In the genomic region with DNA sequence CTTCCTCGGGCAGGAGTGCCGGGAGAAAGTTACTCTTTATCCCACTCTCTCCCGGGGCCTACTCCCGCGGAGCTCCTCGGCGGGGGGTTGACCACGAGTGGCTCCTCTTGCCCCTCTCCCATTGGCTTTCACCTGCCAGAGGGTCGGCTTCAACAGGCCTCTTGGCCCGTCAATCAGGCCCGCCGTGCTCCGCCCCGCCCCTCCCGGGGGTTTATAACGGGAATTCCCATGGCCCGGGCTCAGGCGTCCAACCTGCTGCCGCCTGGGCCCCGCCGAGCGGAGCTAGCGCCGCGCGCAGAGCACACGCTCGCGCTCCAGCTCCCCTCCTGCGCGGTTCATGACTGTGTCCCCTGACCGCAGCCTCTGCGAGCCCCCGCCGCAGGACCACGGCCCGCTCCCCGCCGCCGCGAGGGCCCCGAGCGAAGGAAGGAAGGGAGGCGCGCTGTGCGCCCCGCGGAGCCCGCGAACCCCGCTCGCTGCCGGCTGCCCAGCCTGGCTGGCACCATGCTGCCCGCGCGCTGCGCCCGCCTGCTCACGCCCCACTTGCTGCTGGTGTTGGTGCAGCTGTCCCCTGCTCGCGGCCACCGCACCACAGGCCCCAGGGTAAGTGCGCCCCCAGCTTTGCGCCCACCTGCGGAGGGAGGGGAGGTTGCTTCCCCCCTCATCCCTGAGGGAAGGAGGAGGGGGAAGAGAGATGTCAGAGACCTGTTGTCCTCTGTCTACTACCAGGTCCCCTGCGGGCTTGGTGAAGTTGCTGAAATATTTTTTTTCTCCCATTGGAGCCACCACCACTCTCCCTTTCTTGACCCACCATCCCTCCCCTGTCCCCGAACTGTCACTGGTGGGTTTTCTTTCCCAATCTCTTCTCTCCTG, we compare ENCODE assay signal across 9 cellular contexts. TPM values are rescaled to one million over a fixed set of nuclear protein-coding genes. Genes with fewer than 3 reads are reported as not detected.
DNase-seq lines count a peak whose midpoint lies in the region; ATAC-seq, FAIRE-seq and TF ChIP-seq lines count a peak whose summit lies in the region.
"Had no signal": no experiment of that assay in that cellular context is flagged by ENCODE, and none has a peak within 500 bp of the region (broad histone marks: within the 10 kb centered on the region; RNA-seq: fewer than 3 reads in every experiment).

A gene with protein sequence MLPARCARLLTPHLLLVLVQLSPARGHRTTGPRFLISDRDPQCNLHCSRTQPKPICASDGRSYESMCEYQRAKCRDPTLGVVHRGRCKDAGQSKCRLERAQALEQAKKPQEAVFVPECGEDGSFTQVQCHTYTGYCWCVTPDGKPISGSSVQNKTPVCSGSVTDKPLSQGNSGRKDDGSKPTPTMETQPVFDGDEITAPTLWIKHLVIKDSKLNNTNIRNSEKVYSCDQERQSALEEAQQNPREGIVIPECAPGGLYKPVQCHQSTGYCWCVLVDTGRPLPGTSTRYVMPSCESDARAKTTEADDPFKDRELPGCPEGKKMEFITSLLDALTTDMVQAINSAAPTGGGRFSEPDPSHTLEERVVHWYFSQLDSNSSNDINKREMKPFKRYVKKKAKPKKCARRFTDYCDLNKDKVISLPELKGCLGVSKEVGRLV (plus strand): TSS at position 242 of the 873 bp plus-strand sequence. CDS start 263 bp downstream, at position 505.

- H3K4me1 Mint-ChIP-seq in activated naive CD4-positive, alpha-beta T cell treated with anti-CD3 and anti-CD28 coated beads, Interleukin-2, amount 10 ng/mL, durations not matched to agents 7 days and 5 days, result no peaks in the 10 kb centered on the region
- H3K4me1 Mint-ChIP-seq in nephron progenitor cell, result peaks cover 59% of the 10 kb centered on the region
- H3K4me1 Mint-ChIP-seq in activated T-helper 17 cell treated with anti-CD3 and anti-CD28 coated beads, Interleukin-2, amount 50 U/mL, for 72 hours, result no peaks in the 10 kb centered on the region

- FAIRE-seq in endothelial cell of umbilical vein (lab: Jason Lieb, UNC), result no peak
- FAIRE-seq: TTC549 had no signal

- peaks cover 66% of the 10 kb centered on the region for H3K27me3 Mint-ChIP-seq in activated naive CD4-positive, alpha-beta T cell treated with anti-CD3 and anti-CD28 coated beads, Interleukin-2, amount 10 ng/mL, durations not matched to agents 7 days and 5 days
- H3K27me3 Mint-ChIP-seq in nephron progenitor cell (ENCODE audit: low read depth, poor library complexity), result peaks cover 8% of the 10 kb centered on the region
- H3K27me3 Mint-ChIP-seq in activated T-helper 17 cell treated with anti-CD3 and anti-CD28 coated beads, Interleukin-2, amount 50 U/mL, for 72 hours, result peaks cover 37% of the 10 kb centered on the region

- BruUV-seq in PC-3 (replicated peaks; lab: Mats Ljungman, UMichigan) (no TSS peak), endothelial cell of umbilical vein (replicated peaks; lab: Mats Ljungman, UMichigan) (no TSS peak)

- dilution Hi-C loops in endothelial cell of umbilical vein (cut with MboI; ENCODE audit: extremely low pct_ligation_motif_present, low sequenced_read_pairs), result no loop called here

- no peaks in the 10 kb centered on the region for H3K9me1 ChIP-seq in endothelial cell of umbilical vein (replicated peaks; ENCODE audit: control insufficient read depth, extremely low read depth, insufficient read depth, low read length)

- ATAC-seq in PC-3, result peak; percentile 60
- peak in 1 of 2 donors; percentile 27 for ATAC-seq in upper lobe of left lung (ENCODE audit: low FRiP score in 2 of 2)
- ATAC-seq in activated T-helper 17 cell treated with anti-CD3 and anti-CD28 coated beads, Interleukin-2, amount 50 U/mL, for 72 hours (replicated peaks), result no peak
- ATAC-seq in HG02852 (IDR thresholded peaks at IDR 0.05; ENCODE audit: unreplicated experiment), result no peak

- 3 to 5% methylated on average over 5 to 32 of the region's 67 CpGs for WGBS in upper lobe of left lung, 2 donors

- no peaks in the 10 kb centered on the region for H3K9me2 ChIP-seq in PC-3 (replicated peaks; ENCODE audit: low read length)

- no peak within 1 kb of the TSS for H3K4me3 ChIP-seq in PC-3 (ENCODE audit: low read length)
- peak within 1 kb of the TSS in 1 of 3 experiments; percentile 12 for H3K4me3 ChIP-seq in endothelial cell of umbilical vein (replicated peaks in 1 of 3; ENCODE audit: insufficient read depth in 1 of 3, low read depth in 1 of 3, low read length in 3 of 3)
- H3K4me3 ChIP-seq in upper lobe of left lung, result peak within 1 kb of the TSS in 3 of 4 donors; percentile 14 to 37 (median 27)

- no peaks in the 10 kb centered on the region for H3K4me1 ChIP-seq in PC-3 (ENCODE audit: insufficient read depth, low read length)
- H3K4me1 ChIP-seq in endothelial cell of umbilical vein (ENCODE audit: control insufficient read depth, extremely low read depth, insufficient read depth, low read length), result no peaks in the 10 kb centered on the region
- peaks cover 0 to 17% (median 11%) of the 10 kb centered on the region in 4 donors for H3K4me1 ChIP-seq in upper lobe of left lung

- H3K9me3 ChIP-seq in PC-3 (ENCODE audit: low read length) (no peaks in the 10 kb centered on the region), endothelial cell of umbilical vein (replicated peaks; ENCODE audit: control insufficient read depth, insufficient read depth, low read length) (no peaks in the 10 kb centered on the region), upper lobe of left lung (no peaks in the 10 kb centered on the region)

- H3K9me3 Mint-ChIP-seq in activated naive CD4-positive, alpha-beta T cell treated with anti-CD3 and anti-CD28 coated beads, Interleukin-2, amount 10 ng/mL, durations not matched to agents 7 days and 5 days, result no peaks in the 10 kb centered on the region
- H3K9me3 Mint-ChIP-seq in nephron progenitor cell, result peaks cover 17% of the 10 kb centered on the region
- no peaks in the 10 kb centered on the region for H3K9me3 Mint-ChIP-seq in activated T-helper 17 cell treated with anti-CD3 and anti-CD28 coated beads, Interleukin-2, amount 50 U/mL, for 72 hours

- peak; percentile 22 for DNase-seq in activated naive CD4-positive, alpha-beta T cell treated with anti-CD3 and anti-CD28 coated beads, Interleukin-2, amount 50 U/mL, for 16 hours
- DNase-seq in activated naive CD4-positive, alpha-beta T cell treated with anti-CD3 and anti-CD28 coated beads, Interleukin-2, amount 10 ng/mL, durations not matched to agents 7 days and 5 days, result no peak
- DNase-seq in PC-3 (no peak), endothelial cell of umbilical vein (ENCODE audit: low read depth, low spot score) (peak; percentile 57), nephron progenitor cell (peak; percentile 91), upper lobe of left lung (peak in 1 of 2 donors; percentile 84)

- H3K36me3 Mint-ChIP-seq in activated naive CD4-positive, alpha-beta T cell treated with anti-CD3 and anti-CD28 coated beads, Interleukin-2, amount 10 ng/mL, durations not matched to agents 7 days and 5 days, result no peaks in the 10 kb centered on the region
- H3K36me3 Mint-ChIP-seq in nephron progenitor cell (ENCODE audit: low read depth), result peaks cover 19% of the 10 kb centered on the region
- H3K36me3 Mint-ChIP-seq in activated T-helper 17 cell treated with anti-CD3 and anti-CD28 coated beads, Interleukin-2, amount 50 U/mL, for 72 hours (ENCODE audit: low read depth), result no peaks in the 10 kb centered on the region

- no peaks in the 10 kb centered on the region for H3F3A ChIP-seq in PC-3 (ENCODE audit: low read length, unreplicated experiment)

- no peak within 1 kb of the TSS for H3K27ac ChIP-seq in PC-3 (ENCODE audit: low read length)
- H3K27ac ChIP-seq in endothelial cell of umbilical vein (ENCODE audit: insufficient read depth, low read depth, low read length), result no peak within 1 kb of the TSS
- no peak within 1 kb of the TSS for H3K27ac ChIP-seq in upper lobe of left lung

- H3K9ac ChIP-seq in PC-3 (ENCODE audit: low read length) (no peak within 1 kb of the TSS), endothelial cell of umbilical vein (replicated peaks; ENCODE audit: extremely low read depth, insufficient read depth, low read length) (no peak within 1 kb of the TSS)

- H4K20me1 ChIP-seq in PC-3 (ENCODE audit: low read length), result no peaks in the 10 kb centered on the region
- no peaks in the 10 kb centered on the region for H4K20me1 ChIP-seq in endothelial cell of umbilical vein (replicated peaks; ENCODE audit: control insufficient read depth, extremely low read depth, insufficient read depth, low read length)

- intact Hi-C loops in PC-3 (cut with micrococcal nuclease) (no loop called here), endothelial cell of umbilical vein (cut with micrococcal nuclease) (loop anchor here (5.0 kb wide), 1 partner anchor 147 kb away; no protein-coding TSS in a partner anchor)

- H3K4me3 Mint-ChIP-seq in activated naive CD4-positive, alpha-beta T cell treated with anti-CD3 and anti-CD28 coated beads, Interleukin-2, amount 10 ng/mL, durations not matched to agents 7 days and 5 days, result no peak within 1 kb of the TSS
- peak within 1 kb of the TSS; percentile 95 for H3K4me3 Mint-ChIP-seq in nephron progenitor cell
- no peak within 1 kb of the TSS for H3K4me3 Mint-ChIP-seq in activated T-helper 17 cell treated with anti-CD3 and anti-CD28 coated beads, Interleukin-2, amount 50 U/mL, for 72 hours

- no peak within 1 kb of the TSS for H3K27ac Mint-ChIP-seq in activated naive CD4-positive, alpha-beta T cell treated with anti-CD3 and anti-CD28 coated beads, Interleukin-2, amount 10 ng/mL, durations not matched to agents 7 days and 5 days
- peak within 1 kb of the TSS; percentile 98 for H3K27ac Mint-ChIP-seq in nephron progenitor cell
- H3K27ac Mint-ChIP-seq in activated T-helper 17 cell treated with anti-CD3 and anti-CD28 coated beads, Interleukin-2, amount 50 U/mL, for 72 hours, result no peak within 1 kb of the TSS

- H3K79me2 ChIP-seq in PC-3 (ENCODE audit: low read length) (no peaks in the 10 kb centered on the region), endothelial cell of umbilical vein (ENCODE audit: control insufficient read depth, insufficient read depth, low read length) (no peaks in the 10 kb centered on the region)

- no peak within 1 kb of the TSS for H3K4me2 ChIP-seq in PC-3 (ENCODE audit: low read length)
- H3K4me2 ChIP-seq in endothelial cell of umbilical vein (ENCODE audit: insufficient read depth, low read length), result no peak within 1 kb of the TSS

- TF ChIP-seq POLR2A in endothelial cell of umbilical vein (IDR thresholded peaks at IDR 0.05; ENCODE audit: low read depth, low read length) (no peak), upper lobe of left lung (IDR thresholded peaks at IDR 0.05) (no peak)

- TF ChIP-seq EP300 in upper lobe of left lung (IDR thresholded peaks at IDR 0.05), result no peak

- H2AFZ ChIP-seq in PC-3 (ENCODE audit: low read length), result no peak within 1 kb of the TSS
- H2AFZ ChIP-seq in endothelial cell of umbilical vein (ENCODE audit: low read depth, low read length), result no peak within 1 kb of the TSS

- no peaks in the 10 kb centered on the region for H3K36me3 ChIP-seq in PC-3 (ENCODE audit: low read depth, low read length)
- H3K36me3 ChIP-seq in endothelial cell of umbilical vein (ENCODE audit: control insufficient read depth in 2 of 2, extremely low read depth in 1 of 2, insufficient read depth in 2 of 2, low read length in 2 of 2), result no peaks in the 10 kb centered on the region
- no peaks in the 10 kb centered on the region for H3K36me3 ChIP-seq in upper lobe of left lung

- no peak for TF ChIP-seq CTCF in PC-3 (conservative IDR thresholded peaks at IDR 0.05; ENCODE audit: low read depth, low read length)
- TF ChIP-seq CTCF in endothelial cell of umbilical vein (IDR thresholded peaks at IDR 0.05; ENCODE audit: extremely low read depth in 1 of 2, insufficient read depth in 1 of 2, low read depth in 1 of 2, low read length in 2 of 2), result no peak
- no peak for TF ChIP-seq CTCF in nephron progenitor cell (IDR thresholded peaks at IDR 0.05)
- TF ChIP-seq CTCF in upper lobe of left lung (IDR thresholded peaks at IDR 0.05), result no peak

- POLR2A ChIA-PET in PC-3 (lab: Charles Lee; ENCODE audit: unreplicated experiment) (no interaction called here), endothelial cell of umbilical vein (lab: Charles Lee) (no interaction called here)

- CTCF ChIA-PET in activated naive CD4-positive, alpha-beta T cell treated with anti-CD3 and anti-CD28 coated beads, Interleukin-2, amount 10 ng/mL, durations not matched to agents 7 days and 5 days (lab: Charles Lee), result interaction anchor here (1.7 to 3.3 kb wide), 2 partner anchors 12 to 148 kb away, joined by 4 to 27 read pairs; no protein-coding TSS in a partner anchor
- CTCF ChIA-PET in PC-3 (lab: Charles Lee) (no interaction called here), endothelial cell of umbilical vein (lab: Charles Lee) (interaction anchor here (0.7 to 4.5 kb wide), 6 partner anchors 8 to 149 kb away, joined by 3 to 110 read pairs (median 4); no protein-coding TSS in a partner anchor)

- H3K27me3 ChIP-seq in PC-3 (ENCODE audit: low read length) (peaks cover 88% of the 10 kb centered on the region), endothelial cell of umbilical vein (ENCODE audit: control insufficient read depth in 2 of 2, insufficient read depth in 2 of 2, low read length in 2 of 2) (peaks cover 34% of the 10 kb centered on the region in 2 experiments), upper lobe of left lung (peaks cover 2 to 12% (median 8%) of the 10 kb centered on the region in 4 donors)

RNA-seq across cellular contexts. Expression of the gene that starts here (rescaled TPM):
- total RNA-seq in PC-3 (2014; rRNA removed) (not detected in 2 replicates), endothelial cell of umbilical vein (0.78 and 0.97 TPM in 2 replicates), upper lobe of left lung (1 to 10 TPM in 1 of 6 donors, under 1 TPM in 4, not detected in 1; 0.22 to 1.3 (median 0.61) TPM)
- 0.94 and 1.1 TPM in 2 replicates for polyA plus RNA-seq in endothelial cell of umbilical vein
- 0.84 and 0.90 TPM in 2 replicates for polyA plus RNA-seq in endothelial cell of umbilical vein (2011; cell fraction: cytosol; rRNA removed)
- 0.46 and 0.73 TPM in 2 replicates for polyA plus RNA-seq in endothelial cell of umbilical vein (2011; cell fraction: nucleus; rRNA removed)
- polyA plus RNA-seq in endothelial cell of umbilical vein (2012), result 0.13 and 0.42 TPM in 2 replicates
- 0.56 and 0.70 TPM in 2 replicates for polyA minus RNA-seq in endothelial cell of umbilical vein
- polyA minus RNA-seq in endothelial cell of umbilical vein (2011; cell fraction: cytosol; rRNA and poly(A)+ RNA removed), result 102 TPM
- 0.67 and 1.4 TPM in 2 replicates for polyA minus RNA-seq in endothelial cell of umbilical vein (2011; cell fraction: nucleus; rRNA and poly(A)+ RNA removed)
- not detected for total RNA-seq in activated T-helper 17 cell treated with anti-CD3 and anti-CD28 coated beads, Interleukin-2, amount 50 U/mL, for 72 hours

Comparison
In these comparisons a context has a peak if more than half of its experiments do, and no peak if none do; other contexts are left out.
1. DNase-seq: peak in activated naive CD4-positive, alpha-beta T cell treated with anti-CD3 and anti-CD28 coated beads, Interleukin-2, amount 50 U/mL, for 16 hours (single experiment), endothelial cell of umbilical vein (single experiment) and nephron progenitor cell (single experiment); none in activated naive CD4-positive, alpha-beta T cell treated with anti-CD3 and anti-CD28 coated beads, Interleukin-2, amount 10 ng/mL, durations not matched to agents 7 days and 5 days (single experiment) and PC-3 (single experiment).
2. Peak in ATAC-seq in PC-3; RNA of the gene not detected or under 1 TPM.